ENCODE assay signal across 19 cellular contexts in the genomic region with DNA sequence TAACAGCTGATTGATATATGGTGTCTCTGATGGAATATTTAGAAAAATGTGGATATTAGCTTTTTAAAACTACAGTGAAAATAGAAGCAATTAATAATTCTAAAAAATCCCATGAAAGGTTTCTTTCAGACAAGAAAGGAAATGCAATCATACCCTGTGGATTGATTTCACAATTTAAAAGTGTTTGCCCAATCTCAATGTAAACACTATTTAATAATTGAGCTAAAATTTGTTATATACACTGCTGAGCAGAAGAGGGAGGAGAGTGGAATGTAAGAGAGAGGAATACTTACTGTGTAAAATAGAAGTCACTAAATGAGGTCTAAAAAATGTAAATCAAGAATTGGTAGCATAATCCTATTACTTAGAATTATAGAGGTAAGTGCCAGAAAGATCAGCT.
DNase-seq lines count a peak whose midpoint lies in the region; FAIRE-seq and TF ChIP-seq lines count a peak whose summit lies in the region.
"Had no signal": no experiment of that assay in that cellular context is flagged by ENCODE, and none has a peak within 500 bp of the region (broad histone marks: within the 10 kb centered on the region; RNA-seq: fewer than 3 reads in every experiment).

No MANE protein-coding gene starts in this region.

- H3K4me3 ChIP-seq in breast epithelium (no peak overlapping the region), astrocyte (ENCODE audit: insufficient read depth, low read depth, low read length) (no peak overlapping the region)
- H3K4me3 ChIP-seq: HAP-1 had no signal

- intact Hi-C loops in MCF 10A (cut with micrococcal nuclease): no loop called here
- intact Hi-C loops in breast epithelium (cut with DNase I; ENCODE audit: low total_unique reads): loop anchor here (5.0 kb wide), 1 partner anchor 90 kb away; no protein-coding TSS in a partner anchor

- no peak overlapping the region for H3K27ac ChIP-seq in breast epithelium
- no peak overlapping the region for H3K27ac ChIP-seq in astrocyte (ENCODE audit: low read depth, low read length)
- H3K27ac ChIP-seq: C4-2B had no signal

- in situ Hi-C loops in KBM-7 (cut with MboI; ENCODE audit: low pct_unique_long_range_greater_than_20kb, low sequenced_read_pairs): no loop called here

- H3K9me3 ChIP-seq in breast epithelium (no peaks in the 10 kb centered on the region), astrocyte (ENCODE audit: insufficient read depth, low read depth, low read length) (no peaks in the 10 kb centered on the region)
- H3K9me3 ChIP-seq: BE2C, Caco-2, HAP-1 had no signal

- H3K4me3 Mint-ChIP-seq in MCF 10A (ENCODE audit: unreplicated experiment) (no peak overlapping the region), astrocyte (ENCODE audit: unreplicated experiment) (no peak overlapping the region)
- H3K4me3 Mint-ChIP-seq: CD8-positive, alpha-beta T cell; HFFc6 had no signal

- H2AFZ ChIP-seq in astrocyte (ENCODE audit: low read depth, low read length): no peak overlapping the region

- H3K27me3 ChIP-seq in breast epithelium: no peaks in the 10 kb centered on the region
- no peaks in the 10 kb centered on the region for H3K27me3 ChIP-seq in astrocyte (ENCODE audit: insufficient read depth, low read length)
- H3K27me3 ChIP-seq: BE2C had no signal

- CTCF ChIA-PET in MCF 10A (lab: Yijun Ruan, JAX): interaction anchor here (0.7 kb wide), 1 partner anchor 107 kb away, joined by 4 read pairs; no protein-coding TSS in a partner anchor

- H3K4me1 Mint-ChIP-seq in MCF 10A (ENCODE audit: insufficient read depth, unreplicated experiment) (peaks cover 50% of the 10 kb centered on the region), astrocyte (ENCODE audit: low read depth, unreplicated experiment) (peaks cover 23% of the 10 kb centered on the region)

- no peaks in the 10 kb centered on the region for H3K9me3 Mint-ChIP-seq in MCF 10A (ENCODE audit: unreplicated experiment)
- H3K9me3 Mint-ChIP-seq in astrocyte (ENCODE audit: unreplicated experiment): no peaks in the 10 kb centered on the region
- H3K9me3 Mint-ChIP-seq: CD8-positive, alpha-beta T cell; HFFc6 had no signal

- FAIRE-seq in astrocyte (lab: Jason Lieb, UNC): peak; percentile 41
- FAIRE-seq: H1, HepG2, HTR-8/SVneo had no signal

- no TSS peak for BruUV-seq in MCF 10A (replicated peaks; lab: Mats Ljungman, UMichigan)

- no peak overlapping the region for H3K4me2 ChIP-seq in astrocyte (ENCODE audit: low read length)

- TF ChIP-seq CTCF in MCF 10A (IDR thresholded peaks at IDR 0.05; ENCODE audit: unreplicated experiment): no peak
- TF ChIP-seq CTCF in breast epithelium (IDR thresholded peaks at IDR 0.05): no peak
- no peak for TF ChIP-seq CTCF in astrocyte (IDR thresholded peaks at IDR 0.05; ENCODE audit: insufficient read depth, low read depth, low read length)

- H3K4me1 ChIP-seq in breast epithelium (peaks cover 0 to 5% of the 10 kb centered on the region in 2 donors), astrocyte (ENCODE audit: insufficient read depth, low read length) (no peaks in the 10 kb centered on the region)
- H3K4me1 ChIP-seq: BE2C, Caco-2 had no signal

- H3K27me3 Mint-ChIP-seq in MCF 10A (ENCODE audit: insufficient read depth, unreplicated experiment) (no peaks in the 10 kb centered on the region), astrocyte (ENCODE audit: low read depth, unreplicated experiment) (peaks cover 4% of the 10 kb centered on the region)

- no peaks in the 10 kb centered on the region for H3K79me2 ChIP-seq in astrocyte (ENCODE audit: insufficient read depth, low read length)

- TF ChIP-seq POLR2A in breast epithelium (IDR thresholded peaks at IDR 0.05): no peak

- H3K9ac ChIP-seq in astrocyte (ENCODE audit: low read length): no peak overlapping the region

- no peaks in the 10 kb centered on the region for H4K20me1 ChIP-seq in astrocyte (ENCODE audit: insufficient read depth, low read length)

- POLR2A ChIA-PET in MCF 10A (lab: Yijun Ruan, JAX): interaction anchor here (0.5 to 2.8 kb wide), 3 partner anchors 73 to 415 kb away, joined by 3 to 17 read pairs (median 4); partner anchors contain the start of gene FEM1C

- H3K36me3 ChIP-seq in breast epithelium (no peaks in the 10 kb centered on the region), astrocyte (ENCODE audit: insufficient read depth, low read length) (no peaks in the 10 kb centered on the region)
- H3K36me3 ChIP-seq: BE2C, HAP-1 had no signal

- no peak overlapping the region for H3K27ac Mint-ChIP-seq in MCF 10A (ENCODE audit: low read depth, unreplicated experiment)
- no peak overlapping the region for H3K27ac Mint-ChIP-seq in astrocyte (ENCODE audit: unreplicated experiment)
- H3K27ac Mint-ChIP-seq: CD8-positive, alpha-beta T cell; HFFc6 had no signal

- DNase-seq in MCF 10A (ENCODE audit: unreplicated experiment) (peak; percentile 33), breast epithelium (ENCODE audit: low spot score in 2 of 2) (no peak), NCI-H146 (lab: John Stamatoyannopoulos, UW) (peak; percentile 33), astrocyte (ENCODE audit: low read depth) (no peak), KBM-7 (no peak), retina (no peak), midbrain (lab: John Stamatoyannopoulos, UW) (no peak)
- DNase-seq in activated CD4-positive, alpha-beta T cell treated with anti-CD3 and anti-CD28 coated beads, Interleukin-2, amount 50 U/mL, for 48 hours: no peak
- DNase-seq: BE2C; Caco-2; CD8-positive, alpha-beta T cell; DMS53; GF-D8; HFFc6 had no signal

- H3K36me3 Mint-ChIP-seq in MCF 10A (ENCODE audit: insufficient read depth, unreplicated experiment): no peaks in the 10 kb centered on the region
- H3K36me3 Mint-ChIP-seq in astrocyte (ENCODE audit: low read depth, unreplicated experiment): no peaks in the 10 kb centered on the region
- H3K36me3 Mint-ChIP-seq: CD8-positive, alpha-beta T cell had no signal

Comparison
In these comparisons a context has a peak if more than half of its experiments do, and no peak if none do; other contexts are left out.
1. DNase-seq: peak in MCF 10A (single experiment) and NCI-H146 (single experiment); none in breast epithelium (0 of 2), astrocyte (single experiment), KBM-7 (single experiment), retina (single experiment), activated CD4-positive, alpha-beta T cell treated with anti-CD3 and anti-CD28 coated beads, Interleukin-2, amount 50 U/mL, for 48 hours (0 of 2) and midbrain (single experiment).